In the genomic region with DNA sequence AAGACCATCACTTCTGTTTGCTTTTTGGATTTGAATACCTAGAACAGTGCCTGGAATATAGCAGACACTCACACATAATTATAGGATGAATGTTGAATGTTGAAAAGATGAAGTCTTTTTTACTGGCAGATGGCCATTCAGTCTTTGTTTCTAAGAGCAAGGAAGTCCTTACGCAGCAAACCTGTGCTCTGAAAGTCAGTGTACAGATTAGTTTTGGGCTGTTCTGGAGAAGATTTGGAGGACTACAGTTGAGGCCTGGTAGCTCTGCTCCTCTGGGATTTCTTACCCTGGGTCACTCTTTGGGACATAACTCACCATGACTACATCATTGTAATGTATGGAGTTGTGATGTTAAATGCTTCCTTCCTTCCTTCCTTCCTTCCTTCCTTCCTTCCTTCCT, we compare ENCODE assay signal across 11 cellular contexts. TPM values are rescaled to one million over a fixed set of nuclear protein-coding genes. Genes with fewer than 3 reads are reported as not detected.
"Had no signal": no experiment of that assay in that cellular context is flagged by ENCODE, and none has a peak within 500 bp of the region (broad histone marks: within the 10 kb centered on the region; RNA-seq: fewer than 3 reads in every experiment).

No MANE protein-coding gene starts in this region.

- H3K36me3 ChIP-seq: HAP-1 had no signal

- H3K4me2 ChIP-seq: GM23338 had no signal

- H3K27ac Mint-ChIP-seq: GM23338, H9, HFFc6 had no signal

- H3K9me3 Mint-ChIP-seq: GM23338, H9 had no signal

- H3K4me3 ChIP-seq: GM23248, GM23338, HAP-1 had no signal

- H3K9ac ChIP-seq: GM23248 had no signal

- H3K4me1 ChIP-seq: HAP-1 had no signal

- H3K4me3 Mint-ChIP-seq: GM23338, H9, HFFc6 had no signal

- H3K9me3 ChIP-seq: HAP-1 had no signal

- DNase-seq: GM23248, GOT3, H7, H9, HCEC 1CT, HFFc6 had no signal

- H3K27ac ChIP-seq: GM23248 had no signal

- H2AFZ ChIP-seq: GM23248, GM23338 had no signal

- ATAC-seq: GM23338, HCT116 had no signal

RNA-seq across cellular contexts. Expression of gene OR4E2, which starts 3.3 kb away (rescaled TPM):
- total RNA-seq: GM23248, GM23338, H1, H4, H7, H9, HFFc6 had no signal

RNA-seq across cellular contexts. Expression of gene OR4E1, which starts 16.6 kb away (rescaled TPM):
- total RNA-seq: GM23248, GM23338, H1, H4, H7, H9, HFFc6 had no signal

RNA-seq across cellular contexts. Expression of gene OR10G2, which starts 22.2 kb away (rescaled TPM):
- total RNA-seq: GM23248, GM23338, H1, H4, H7, H9, HFFc6 had no signal
